In genomic region chr3:117026401-117026800, GRCh38 we compare ENCODE assay signal across 38 cellular contexts.
"Had no signal": no experiment of that assay in that cellular context is flagged by ENCODE, and none has a peak within 500 bp of the region (broad histone marks: within the 10 kb centered on the region; RNA-seq: fewer than 3 reads in every experiment).

No MANE protein-coding gene starts in this region.

- H3K27me3 ChIP-seq: adrenal gland, ascending aorta, body of pancreas, brain microvascular endothelial cell, breast epithelium, cardiac muscle cell had no signal

- H3K27me3 Mint-ChIP-seq: activated naive CD4-positive, alpha-beta T cell treated with anti-CD3 and anti-CD28 coated beads, Interleukin-2, amount 10 ng/mL, durations not matched to agents 7 days and 5 days; activated naive CD4-positive, alpha-beta T cell treated with anti-CD3 and anti-CD28 coated beads, Interleukin-2, amount 50 U/mL, for 24 hours; activated naive CD8-positive, alpha-beta T cell; activated naive CD8-positive, alpha-beta T cell treated with anti-CD3 and anti-CD28 coated beads for 36 hours; activated naive CD8-positive, alpha-beta T cell treated with anti-CD3 and anti-CD28 coated beads, Interleukin-2, amount 10 ng/mL, durations not matched to agents 7 days and 5 days; activated naive CD8-positive, alpha-beta T cell treated with anti-CD3 and anti-CD28 coated beads, Interleukin-2, amount 50 U/mL, for 24 hours; activated T-cell treated with anti-CD3 and anti-CD28 coated beads, Interleukin-2, amount 50 U/mL, for 24 hours; activated T-helper 17 cell treated with anti-CD3 and anti-CD28 coated beads, Interleukin-2, amount 50 U/mL, for 72 hours; central memory CD8-positive, alpha-beta T cell had no signal

- H3K27ac ChIP-seq: adrenal gland, ascending aorta, body of pancreas, brain microvascular endothelial cell, breast epithelium, cardiac muscle cell had no signal

- DNase-seq: activated effector memory CD4-positive, alpha-beta T cell treated with anti-CD3 and anti-CD28 coated beads, Interleukin-2, amount 50 U/mL, for 16 hours; activated effector memory CD4-positive, alpha-beta T cell treated with Interleukin-2 at 50 U/mL for 16 hours; activated gamma-delta T cell; activated gamma-delta T cell treated with Interleukin-2 at 50 U/mL for 16 hours; activated naive CD4-positive, alpha-beta T cell; activated naive CD4-positive, alpha-beta T cell treated with anti-CD3 and anti-CD28 coated beads for 36 hours; activated naive CD4-positive, alpha-beta T cell treated with anti-CD3 and anti-CD28 coated beads, Interleukin-2, amount 10 ng/mL, durations not matched to agents 7 days and 5 days; activated naive CD4-positive, alpha-beta T cell treated with anti-CD3 and anti-CD28 coated beads, Interleukin-2, amount 50 U/mL, for 16 hours; activated naive CD4-positive, alpha-beta T cell treated with Interleukin-2 at 50 U/mL for 16 hours; activated naive CD8-positive, alpha-beta T cell treated with anti-CD3 and anti-CD28 coated beads for 36 hours; activated naive CD8-positive, alpha-beta T cell treated with anti-CD3 and anti-CD28 coated beads, Interleukin-2, amount 10 ng/mL, durations not matched to agents 7 days and 5 days; activated naive CD8-positive, alpha-beta T cell treated with anti-CD3 and anti-CD28 coated beads, Interleukin-2, amount 50 U/mL, for 24 hours; activated T-cell treated with anti-CD3 and anti-CD28 coated beads, Interleukin-2, amount 50 U/mL, for 1 hour; activated T-cell treated with anti-CD3 and anti-CD28 coated beads, Interleukin-2, amount 50 U/mL, for 24 hours; activated T-cell treated with anti-CD3 and anti-CD28 coated beads, Interleukin-2, amount 50 U/mL, for 4 hours; activated T-cell treated with anti-CD3 and anti-CD28 coated beads, Interleukin-2, amount 50 U/mL, for 48 hours; activated T-cell treated with anti-CD3 and anti-CD28 coated beads, Interleukin-2, amount 50 U/mL, for 72 hours; adrenal gland; amniotic stem cell; amygdala; anterior cingulate cortex; aorta; body of pancreas; brain microvascular endothelial cell; caudate nucleus; central memory CD4-positive, alpha-beta T cell; cerebellar nuclear complex had no signal

- H3K36me3 Mint-ChIP-seq: activated naive CD4-positive, alpha-beta T cell treated with anti-CD3 and anti-CD28 coated beads, Interleukin-2, amount 10 ng/mL, durations not matched to agents 7 days and 5 days; activated naive CD4-positive, alpha-beta T cell treated with anti-CD3 and anti-CD28 coated beads, Interleukin-2, amount 50 U/mL, for 24 hours; activated naive CD8-positive, alpha-beta T cell; activated naive CD8-positive, alpha-beta T cell treated with anti-CD3 and anti-CD28 coated beads for 36 hours; activated naive CD8-positive, alpha-beta T cell treated with anti-CD3 and anti-CD28 coated beads, Interleukin-2, amount 10 ng/mL, durations not matched to agents 7 days and 5 days had no signal

- H3K27ac Mint-ChIP-seq: activated naive CD4-positive, alpha-beta T cell treated with anti-CD3 and anti-CD28 coated beads for 36 hours; activated naive CD4-positive, alpha-beta T cell treated with anti-CD3 and anti-CD28 coated beads, Interleukin-2, amount 10 ng/mL, durations not matched to agents 7 days and 5 days; activated naive CD4-positive, alpha-beta T cell treated with anti-CD3 and anti-CD28 coated beads, Interleukin-2, amount 50 U/mL, for 24 hours; activated naive CD4-positive, alpha-beta T cell treated with anti-CD3 and anti-CD28 coated beads, Interleukin-2, amount 50 U/mL, for 72 hours; activated naive CD8-positive, alpha-beta T cell; activated naive CD8-positive, alpha-beta T cell treated with anti-CD3 and anti-CD28 coated beads for 36 hours; activated naive CD8-positive, alpha-beta T cell treated with anti-CD3 and anti-CD28 coated beads, Interleukin-2, amount 10 ng/mL, durations not matched to agents 7 days and 5 days; activated naive CD8-positive, alpha-beta T cell treated with anti-CD3 and anti-CD28 coated beads, Interleukin-2, amount 50 U/mL, for 24 hours; activated T-cell treated with anti-CD3 and anti-CD28 coated beads, Interleukin-2, amount 50 U/mL, for 24 hours; activated T-cell treated with anti-CD3 and anti-CD28 coated beads, Interleukin-2, amount 50 U/mL, for 72 hours; activated T-helper 1 cell treated with anti-CD3 and anti-CD28 coated beads, Interleukin-12 subunit alpha, Interleukin-12 subunit beta, Interleukin-2, Interleukin-4 antibody, amounts not matched to agents 30 ng/mL and 10 ng/mL and 1 ng/mL, durations not matched to agents 14 hours and 24 hours and 36 hours; activated T-helper 17 cell treated with anti-CD3 and anti-CD28 coated beads, Interleukin-2, amount 50 U/mL, for 72 hours; activated T-helper 2 cell treated with anti-CD3 and anti-CD28 coated beads, Interferon-gamma antibody, Interleukin-2, Interleukin-4, amounts not matched to agents 10 μg/mL and 5 μg/mL and 100 μg/mL, durations not matched to agents 14 hours and 24 hours and 36 hours; brain had no signal

- H3K36me3 ChIP-seq: adrenal gland, ascending aorta, brain microvascular endothelial cell, breast epithelium, cardiac muscle cell had no signal

- ATAC-seq: activated naive CD4-positive, alpha-beta T cell treated with anti-CD3 and anti-CD28 coated beads, Interleukin-2, amount 50 U/mL, for 72 hours; activated naive CD8-positive, alpha-beta T cell treated with anti-CD3 and anti-CD28 coated beads, Interleukin-2, amount 50 U/mL, for 24 hours; activated T-cell treated with anti-CD3 and anti-CD28 coated beads, Interleukin-2, amount 50 U/mL, for 4 hours; activated T-cell treated with anti-CD3 and anti-CD28 coated beads, Interleukin-2, amount 50 U/mL, for 72 hours; activated T-helper 17 cell treated with anti-CD3 and anti-CD28 coated beads, Interleukin-2, amount 50 U/mL, for 72 hours; body of pancreas had no signal

- H3K4me1 ChIP-seq: ascending aorta, body of pancreas, breast epithelium had no signal

- H3K9me3 ChIP-seq: adrenal gland, ascending aorta, body of pancreas, breast epithelium had no signal

- H3K4me1 Mint-ChIP-seq: activated naive CD4-positive, alpha-beta T cell treated with anti-CD3 and anti-CD28 coated beads, Interleukin-2, amount 10 ng/mL, durations not matched to agents 7 days and 5 days; activated naive CD4-positive, alpha-beta T cell treated with anti-CD3 and anti-CD28 coated beads, Interleukin-2, amount 50 U/mL, for 24 hours; activated naive CD8-positive, alpha-beta T cell treated with anti-CD3 and anti-CD28 coated beads for 36 hours; activated naive CD8-positive, alpha-beta T cell treated with anti-CD3 and anti-CD28 coated beads, Interleukin-2, amount 10 ng/mL, durations not matched to agents 7 days and 5 days; activated naive CD8-positive, alpha-beta T cell treated with anti-CD3 and anti-CD28 coated beads, Interleukin-2, amount 50 U/mL, for 24 hours; activated T-helper 17 cell treated with anti-CD3 and anti-CD28 coated beads, Interleukin-2, amount 50 U/mL, for 72 hours; brain; central memory CD8-positive, alpha-beta T cell had no signal

- H3K4me3 Mint-ChIP-seq: activated naive CD4-positive, alpha-beta T cell treated with anti-CD3 and anti-CD28 coated beads for 36 hours; activated naive CD4-positive, alpha-beta T cell treated with anti-CD3 and anti-CD28 coated beads, Interleukin-2, amount 10 ng/mL, durations not matched to agents 7 days and 5 days; activated naive CD4-positive, alpha-beta T cell treated with anti-CD3 and anti-CD28 coated beads, Interleukin-2, amount 50 U/mL, for 24 hours; activated naive CD8-positive, alpha-beta T cell; activated naive CD8-positive, alpha-beta T cell treated with anti-CD3 and anti-CD28 coated beads for 36 hours; activated naive CD8-positive, alpha-beta T cell treated with anti-CD3 and anti-CD28 coated beads, Interleukin-2, amount 10 ng/mL, durations not matched to agents 7 days and 5 days; activated naive CD8-positive, alpha-beta T cell treated with anti-CD3 and anti-CD28 coated beads, Interleukin-2, amount 50 U/mL, for 24 hours; activated T-cell treated with anti-CD3 and anti-CD28 coated beads, Interleukin-2, amount 50 U/mL, for 24 hours; activated T-cell treated with anti-CD3 and anti-CD28 coated beads, Interleukin-2, amount 50 U/mL, for 4 hours; activated T-cell treated with anti-CD3 and anti-CD28 coated beads, Interleukin-2, amount 50 U/mL, for 72 hours; activated T-helper 1 cell treated with anti-CD3 and anti-CD28 coated beads, Interleukin-12 subunit alpha, Interleukin-12 subunit beta, Interleukin-2, Interleukin-4 antibody, amounts not matched to agents 30 ng/mL and 10 ng/mL and 1 ng/mL, durations not matched to agents 14 hours and 24 hours and 36 hours; activated T-helper 17 cell treated with anti-CD3 and anti-CD28 coated beads, Interleukin-2, amount 50 U/mL, for 72 hours; brain; central memory CD8-positive, alpha-beta T cell had no signal

- H3K4me3 ChIP-seq: adrenal gland, ascending aorta, body of pancreas, breast epithelium, cardiac muscle cell had no signal

- H3K9me3 Mint-ChIP-seq: activated naive CD4-positive, alpha-beta T cell treated with anti-CD3 and anti-CD28 coated beads, Interleukin-2, amount 50 U/mL, for 24 hours; activated naive CD8-positive, alpha-beta T cell treated with anti-CD3 and anti-CD28 coated beads, Interleukin-2, amount 10 ng/mL, durations not matched to agents 7 days and 5 days; activated naive CD8-positive, alpha-beta T cell treated with anti-CD3 and anti-CD28 coated beads, Interleukin-2, amount 50 U/mL, for 24 hours; activated T-helper 1 cell treated with anti-CD3 and anti-CD28 coated beads, Interleukin-12 subunit alpha, Interleukin-12 subunit beta, Interleukin-2, Interleukin-4 antibody, amounts not matched to agents 30 ng/mL and 10 ng/mL and 1 ng/mL, durations not matched to agents 14 hours and 24 hours and 36 hours; activated T-helper 2 cell treated with anti-CD3 and anti-CD28 coated beads, Interferon-gamma antibody, Interleukin-2, Interleukin-4, amounts not matched to agents 10 μg/mL and 5 μg/mL and 100 μg/mL, durations not matched to agents 14 hours and 24 hours and 36 hours had no signal
